Comparison of ENCODE assay signal across 22 cellular contexts in the genomic region with DNA sequence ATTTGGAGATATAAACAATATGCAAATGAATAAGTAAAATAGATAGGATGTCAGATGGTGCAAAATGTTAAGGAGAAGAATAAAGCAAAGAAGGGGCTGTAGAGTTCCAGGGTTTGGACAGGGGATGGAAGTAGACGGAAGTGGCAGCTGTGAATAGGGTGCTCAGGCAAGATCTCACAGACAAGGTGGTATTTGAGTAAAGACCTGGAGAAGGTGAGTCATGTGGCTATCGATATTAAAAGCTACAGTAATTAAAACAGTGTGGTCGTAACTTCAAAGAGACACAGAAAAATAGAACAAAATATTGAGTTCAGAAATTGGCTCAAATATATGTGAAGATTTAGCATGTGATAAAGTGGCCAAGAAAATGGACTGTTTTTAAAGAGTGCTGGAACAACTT.
"Had no signal": no experiment of that assay in that cellular context is flagged by ENCODE, and none has a peak within 500 bp of the region (broad histone marks: within the 10 kb centered on the region; RNA-seq: fewer than 3 reads in every experiment).

No MANE protein-coding gene starts in this region.

- H3K27me3 ChIP-seq: heart left ventricle, pancreas, right atrium auricular region, tibial artery had no signal

- H3K27ac Mint-ChIP-seq: activated B cell treated with CpG ODN at 0.5 μM for 24 hours; activated T-helper 1 cell treated with anti-CD3 and anti-CD28 coated beads, Interleukin-12 subunit alpha, Interleukin-12 subunit beta, Interleukin-2, Interleukin-4 antibody, amounts not matched to agents 30 ng/mL and 10 ng/mL and 1 ng/mL, durations not matched to agents 14 hours and 24 hours and 36 hours; nephron progenitor cell; stimulated activated effector memory CD8-positive, alpha-beta T cell treated with anti-CD3 and anti-CD28 coated beads, Interleukin-12 subunit alpha, Interleukin-12 subunit beta, amount 100 ng/mL, for 72 hours; T-helper 1 cell treated with Interleukin-12 subunit alpha and Interleukin-12 subunit beta and Interleukin-4 antibody, amounts not matched to agents 30 μg/mL and 1 μg/mL, for 36 hours had no signal

- H3K4me3 Mint-ChIP-seq: activated B cell treated with CpG ODN at 0.5 μM for 24 hours; activated T-helper 1 cell treated with anti-CD3 and anti-CD28 coated beads, Interleukin-12 subunit alpha, Interleukin-12 subunit beta, Interleukin-2, Interleukin-4 antibody, amounts not matched to agents 30 ng/mL and 10 ng/mL and 1 ng/mL, durations not matched to agents 14 hours and 24 hours and 36 hours; nephron progenitor cell; stimulated activated effector memory CD8-positive, alpha-beta T cell treated with anti-CD3 and anti-CD28 coated beads, Interleukin-12 subunit alpha, Interleukin-12 subunit beta, amount 100 ng/mL, for 72 hours; stimulated activated naive CD8-positive, alpha-beta T cell treated with anti-CD3 and anti-CD28 coated beads, Interleukin-15, amount 100 ng/mL, for 72 hours; T-helper 1 cell treated with Interleukin-12 subunit alpha and Interleukin-12 subunit beta and Interleukin-4 antibody, amounts not matched to agents 30 μg/mL and 1 μg/mL, for 36 hours had no signal

- DNase-seq: activated B cell treated with CpG ODN at 0.5 μM for 24 hours; activated CD4-positive, alpha-beta T cell treated with anti-CD3 and anti-CD28 coated beads for 4 hours; activated CD4-positive, alpha-beta T cell treated with anti-CD3 and anti-CD28 coated beads, Interleukin-2, amount 50 U/mL, for 48 hours; activated gamma-delta T cell; activated naive CD4-positive, alpha-beta T cell treated with anti-CD3 and anti-CD28 coated beads, Interleukin-2, amount 50 U/mL, for 16 hours; cerebellar nuclear complex; heart left ventricle; left colon; mesenchymal stem cell; mucosa of descending colon; nephron progenitor cell; pancreas; psoas muscle; stimulated activated CD4-positive, alpha-beta T cell treated with anti-CD3 and anti-CD28 coated beads, Interleukin-2, amount 100 ng/mL, for 24 hours; stimulated activated naive CD8-positive, alpha-beta T cell treated with anti-CD3 and anti-CD28 coated beads, Interleukin-15, amount 100 ng/mL, for 72 hours; T1000; tibial artery had no signal

- H3K36me3 ChIP-seq: heart left ventricle, pancreas, right atrium auricular region, tibial artery had no signal

- H3K4me3 ChIP-seq: coronary artery, heart left ventricle, mucosa of descending colon, pancreas, psoas muscle, right atrium auricular region, tibial artery had no signal

- ATAC-seq: heart left ventricle; left colon; mucosa of descending colon; pancreas; psoas muscle; stimulated activated effector memory CD8-positive, alpha-beta T cell treated with anti-CD3 and anti-CD28 coated beads, Interleukin-12 subunit alpha, Interleukin-12 subunit beta, amount 100 ng/mL, for 72 hours; stimulated activated naive CD8-positive, alpha-beta T cell treated with anti-CD3 and anti-CD28 coated beads, Interleukin-15, amount 100 ng/mL, for 72 hours had no signal

- H3K9me3 ChIP-seq: heart left ventricle, mucosa of descending colon, pancreas, psoas muscle, right atrium auricular region, tibial artery had no signal

- H3K27ac ChIP-seq: coronary artery, heart left ventricle, pancreas, psoas muscle, right atrium auricular region, tibial artery had no signal

- H3K9me3 Mint-ChIP-seq: activated B cell treated with CpG ODN at 0.5 μM for 24 hours; activated T-helper 1 cell treated with anti-CD3 and anti-CD28 coated beads, Interleukin-12 subunit alpha, Interleukin-12 subunit beta, Interleukin-2, Interleukin-4 antibody, amounts not matched to agents 30 ng/mL and 10 ng/mL and 1 ng/mL, durations not matched to agents 14 hours and 24 hours and 36 hours; nephron progenitor cell; stimulated activated effector memory CD8-positive, alpha-beta T cell treated with anti-CD3 and anti-CD28 coated beads, Interleukin-12 subunit alpha, Interleukin-12 subunit beta, amount 100 ng/mL, for 72 hours; stimulated activated naive CD8-positive, alpha-beta T cell treated with anti-CD3 and anti-CD28 coated beads, Interleukin-15, amount 100 ng/mL, for 72 hours; T-helper 1 cell treated with Interleukin-12 subunit alpha and Interleukin-12 subunit beta and Interleukin-4 antibody, amounts not matched to agents 30 μg/mL and 1 μg/mL, for 36 hours had no signal

- H3K36me3 Mint-ChIP-seq: stimulated activated effector memory CD8-positive, alpha-beta T cell treated with anti-CD3 and anti-CD28 coated beads, Interleukin-12 subunit alpha, Interleukin-12 subunit beta, amount 100 ng/mL, for 72 hours had no signal

- H3K27me3 Mint-ChIP-seq: activated B cell treated with CpG ODN at 0.5 μM for 24 hours; stimulated activated naive CD8-positive, alpha-beta T cell treated with anti-CD3 and anti-CD28 coated beads, Interleukin-15, amount 100 ng/mL, for 72 hours had no signal
